8 cellular contexts compared by ENCODE assay signal in the genomic region with DNA sequence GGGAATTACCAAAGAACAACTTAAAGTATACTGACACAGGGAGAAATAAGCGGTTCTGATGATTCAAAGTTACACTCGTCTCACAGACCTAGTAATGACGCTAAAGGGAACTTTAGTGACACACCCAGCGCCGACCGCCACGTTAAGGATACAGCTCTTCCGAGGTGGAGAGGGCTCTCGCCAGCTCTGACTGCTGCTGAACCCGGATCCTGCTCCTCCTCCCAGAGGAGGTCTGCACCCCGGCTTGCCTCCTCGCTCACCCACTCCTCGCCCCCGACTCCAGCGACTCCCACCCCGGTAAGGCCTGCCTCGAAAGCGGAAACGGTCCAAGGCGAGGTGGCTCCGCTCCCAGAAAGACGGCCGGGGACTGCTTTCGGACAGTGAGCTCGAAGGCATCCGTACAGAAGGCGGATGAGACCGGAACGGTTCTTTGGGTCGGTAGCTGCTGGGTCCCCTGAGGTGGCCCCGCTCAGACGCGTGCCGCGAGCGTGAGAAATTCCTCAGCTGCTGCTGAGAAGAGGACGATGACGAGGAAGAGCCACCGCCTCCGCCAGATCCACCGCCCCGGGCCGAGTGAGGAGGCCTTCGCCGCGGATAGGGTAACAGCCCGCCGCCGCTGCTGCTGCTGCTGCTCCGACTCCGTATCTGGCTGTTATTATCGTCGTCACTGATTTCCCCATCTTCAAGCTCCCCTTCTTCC. TPM values are rescaled to one million over a fixed set of nuclear protein-coding genes. Genes with fewer than 3 reads are reported as not detected.
DNase-seq lines count a peak whose midpoint lies in the region; FAIRE-seq and TF ChIP-seq lines count a peak whose summit lies in the region.

No MANE protein-coding gene starts in this region.

- peak overlapping the region; percentile 67 for H2AFZ ChIP-seq in keratinocyte (ENCODE audit: control insufficient read depth, low read length)

- peaks cover 0 to 10% of the 10 kb centered on the region in 2 donors for H3K4me1 ChIP-seq in breast epithelium
- H3K4me1 ChIP-seq in keratinocyte (ENCODE audit: control insufficient read depth, extremely low read depth, insufficient read depth, low read length): peaks cover 9% of the 10 kb centered on the region

- H4K20me1 ChIP-seq in keratinocyte (ENCODE audit: control insufficient read depth, extremely low read depth, insufficient read depth, low read length): peaks cover 9% of the 10 kb centered on the region

- H3K36me3 ChIP-seq in GM06990 (ENCODE audit: control insufficient read depth, insufficient read depth, low read length): no peaks in the 10 kb centered on the region
- no peaks in the 10 kb centered on the region for H3K36me3 ChIP-seq in breast epithelium
- peaks cover 0 to 3% of the 10 kb centered on the region in 2 experiments for H3K36me3 ChIP-seq in keratinocyte (ENCODE audit: control insufficient read depth in 2 of 2, extremely low read depth in 1 of 2, insufficient read depth in 2 of 2, low read length in 2 of 2)

- peaks cover 70% of the 10 kb centered on the region for H3K79me2 ChIP-seq in keratinocyte (ENCODE audit: control insufficient read depth, insufficient read depth, low read length)

- H3K4me3 ChIP-seq in GM06990 (replicated peaks; ENCODE audit: low read depth, low read length) (peak overlapping the region; percentile 97), LNCaP clone FGC (ENCODE audit: low read depth, low read length) (peak overlapping the region; percentile 96), WI38 (ENCODE audit: low read depth, low read length) (peak overlapping the region; percentile 74), breast epithelium (peak overlapping the region; percentile 82 to 91 (median 82)), keratinocyte (ENCODE audit: control insufficient read depth in 2 of 3, extremely low read depth in 1 of 3, insufficient read depth in 2 of 3, low read depth in 1 of 3, low read length in 3 of 3) (peak overlapping the region; percentile 87 to 97 (median 92))

- DNase-seq in GM06990 (ENCODE audit: extremely low read depth, insufficient read length) (peak; percentile 82), H54 (ENCODE audit: insufficient read length, low spot score) (peak; percentile 23), LNCaP clone FGC (ENCODE audit: low read depth) (no peak), breast epithelium (ENCODE audit: low spot score in 2 of 2) (peak; percentile 45 to 63), keratinocyte (ENCODE audit: low read depth, low spot score) (no peak), cerebellar cortex (ENCODE audit: low spot score) (no peak)
- peak; percentile 43 to 55 for DNase-seq in stimulated activated CD4-positive, alpha-beta T cell treated with anti-CD3 and anti-CD28 coated beads, Interleukin-15, amount 100 ng/mL, for 1 hour (ENCODE audit: low read depth in 1 of 2, low spot score in 1 of 2)

- H3K4me2 ChIP-seq in keratinocyte (ENCODE audit: control insufficient read depth, extremely low read depth, insufficient read depth, low read depth, low read length): peak overlapping the region; percentile 88

- FAIRE-seq in H54 (lab: Jason Lieb, UNC): peak; percentile 48
- no peak for FAIRE-seq in keratinocyte (lab: Jason Lieb, UNC)

- no peaks in the 10 kb centered on the region for H3K9me3 ChIP-seq in breast epithelium
- H3K9me3 ChIP-seq in keratinocyte (ENCODE audit: control insufficient read depth, low read depth, low read length): no peaks in the 10 kb centered on the region

- no peaks in the 10 kb centered on the region for H3K9me1 ChIP-seq in keratinocyte (ENCODE audit: control insufficient read depth, extremely low read depth, insufficient read depth, low read length)

- intact Hi-C loops in breast epithelium (cut with DNase I; ENCODE audit: low total_unique reads): no loop called here

- no peak for TF ChIP-seq CTCF in GM06990 (IDR thresholded peaks at IDR 0.05; ENCODE audit: insufficient read depth, low read length, poor library complexity, severe bottlenecking)
- TF ChIP-seq CTCF in LNCaP clone FGC (IDR thresholded peaks at IDR 0.05; ENCODE audit: control insufficient read depth, extremely low read depth, insufficient read depth): no peak
- no peak for TF ChIP-seq CTCF in WI38 (IDR thresholded peaks at IDR 0.05; ENCODE audit: low read depth, low read length)
- no peak for TF ChIP-seq CTCF in breast epithelium (IDR thresholded peaks at IDR 0.05)
- no peak for TF ChIP-seq CTCF in keratinocyte (optimal IDR thresholded peaks at IDR 0.05 in 1 of 3, IDR thresholded peaks at IDR 0.05 in 1 of 3, conservative IDR thresholded peaks at IDR 0.05 in 1 of 3; ENCODE audit: extremely low read depth in 1 of 3, insufficient read depth in 2 of 3, low read length in 3 of 3)

- peak overlapping the region; percentile 96 to 97 for H3K27ac ChIP-seq in breast epithelium
- peak overlapping the region; percentile 99 for H3K27ac ChIP-seq in keratinocyte (ENCODE audit: control insufficient read depth, insufficient read depth, low read length)

- H3K9ac ChIP-seq in keratinocyte (ENCODE audit: control insufficient read depth, extremely low read depth, insufficient read depth, low read length): peak overlapping the region; percentile 100

- dilution Hi-C loops in keratinocyte (cut with MboI; ENCODE audit: extremely low pct_ligation_motif_present, low sequenced_read_pairs): loop anchor here (5.0 kb wide), 1 partner anchor 74 kb away; no protein-coding TSS in a partner anchor

- no peaks in the 10 kb centered on the region for H3K27me3 ChIP-seq in GM06990 (replicated peaks; ENCODE audit: control insufficient read depth, insufficient read depth, low read length)
- H3K27me3 ChIP-seq in breast epithelium: no peaks in the 10 kb centered on the region
- no peaks in the 10 kb centered on the region for H3K27me3 ChIP-seq in keratinocyte (ENCODE audit: control insufficient read depth, extremely low read depth, insufficient read depth, low read length)

- TF ChIP-seq POLR2A in H54 (IDR thresholded peaks at IDR 0.05; ENCODE audit: low read depth, low read length) (peak; percentile 24; the same call in 1 of the 2 replicates), breast epithelium (IDR thresholded peaks at IDR 0.05) (no peak)

RNA-seq across cellular contexts. Expression of a gene that starts 0.6 kb away (rescaled TPM):
- 10 to 100 TPM; 79.2 to 92.9 (median 88.5) TPM for total RNA-seq in breast epithelium
- 20.3 to 56.3 TPM (median 39.3 TPM) in 3 replicates for polyA plus RNA-seq in keratinocyte
- polyA plus RNA-seq in keratinocyte (2011; ENCODE audit: low read depth): 30.1 TPM
- 10.1 and 25.5 TPM in 2 replicates for polyA plus RNA-seq in keratinocyte (2011; cell fraction: cytosol; rRNA removed)
- polyA plus RNA-seq in keratinocyte (2011; cell fraction: nucleus; rRNA removed): 131 and 172 TPM in 2 replicates
- 13.5 and 26.3 TPM in 2 replicates for polyA plus RNA-seq in keratinocyte (2012; ENCODE audit: low replicate concordance)
- 8.0 to 53.2 TPM (median 23.8 TPM) in 3 replicates for polyA minus RNA-seq in keratinocyte
- 8.2 TPM for polyA minus RNA-seq in keratinocyte (2011; cell fraction: cytosol; rRNA and poly(A)+ RNA removed)
- polyA minus RNA-seq in keratinocyte (2011; cell fraction: nucleus; rRNA and poly(A)+ RNA removed): 52.9 and 98.6 TPM in 2 replicates

RNA-seq across cellular contexts. Expression of a gene that starts 1.1 kb away (rescaled TPM):
- total RNA-seq in breast epithelium: 1 to 10 TPM; 2.6 to 8.2 (median 2.6) TPM
- 1.2 to 4.4 TPM (median 2.7 TPM) in 3 replicates for polyA plus RNA-seq in keratinocyte
- polyA plus RNA-seq in keratinocyte (2011; ENCODE audit: low read depth): 16.3 TPM
- polyA plus RNA-seq in keratinocyte (2011; cell fraction: cytosol; rRNA removed): 1.2 and 4.6 TPM in 2 replicates
- 6.7 and 10.0 TPM in 2 replicates for polyA plus RNA-seq in keratinocyte (2011; cell fraction: nucleus; rRNA removed)
- polyA plus RNA-seq in keratinocyte (2012; ENCODE audit: low replicate concordance): 1.7 and 5.7 TPM in 2 replicates
- polyA minus RNA-seq in keratinocyte: 0.69 to 1.9 TPM in 2 of 3 replicates, not detected in the other
- polyA minus RNA-seq in keratinocyte (2011; cell fraction: cytosol; rRNA and poly(A)+ RNA removed): 0.58 TPM
- polyA minus RNA-seq in keratinocyte (2011; cell fraction: nucleus; rRNA and poly(A)+ RNA removed): 1.8 and 4.7 TPM in 2 replicates

RNA-seq across cellular contexts. Expression of a gene that starts 22.9 kb away (rescaled TPM):
- 10 to 100 TPM; 13.0 to 29.0 (median 13.4) TPM for total RNA-seq in breast epithelium
- polyA plus RNA-seq in keratinocyte: 25.4 to 38.8 TPM (median 36.5 TPM) in 3 replicates
- polyA plus RNA-seq in keratinocyte (2011; ENCODE audit: low read depth): 3.1 TPM
- 11.2 and 18.7 TPM in 2 replicates for polyA plus RNA-seq in keratinocyte (2011; cell fraction: cytosol; rRNA removed)
- 28.0 and 35.1 TPM in 2 replicates for polyA plus RNA-seq in keratinocyte (2011; cell fraction: nucleus; rRNA removed)
- polyA plus RNA-seq in keratinocyte (2012; ENCODE audit: low replicate concordance): 7.9 and 15.2 TPM in 2 replicates
- polyA minus RNA-seq in keratinocyte: 8.4 to 60.1 TPM (median 58.2 TPM) in 3 replicates
- 24.4 TPM for polyA minus RNA-seq in keratinocyte (2011; cell fraction: cytosol; rRNA and poly(A)+ RNA removed)
- polyA minus RNA-seq in keratinocyte (2011; cell fraction: nucleus; rRNA and poly(A)+ RNA removed): 39.6 and 66.4 TPM in 2 replicates

Comparison
In these comparisons a context has a peak if more than half of its experiments do, and no peak if none do; other contexts are left out.
1. DNase-seq: peak in GM06990 (single experiment), H54 (single experiment), breast epithelium (2 of 2) and stimulated activated CD4-positive, alpha-beta T cell treated with anti-CD3 and anti-CD28 coated beads, Interleukin-15, amount 100 ng/mL, for 1 hour (2 of 2); none in LNCaP clone FGC (single experiment), keratinocyte (single experiment) and cerebellar cortex (single experiment).
2. Peak in every context shown above with its lines, with median percentiles within 50 percentile points of each other: H3K4me3 ChIP-seq.